11 cellular contexts compared by ENCODE assay signal in the genomic region with DNA sequence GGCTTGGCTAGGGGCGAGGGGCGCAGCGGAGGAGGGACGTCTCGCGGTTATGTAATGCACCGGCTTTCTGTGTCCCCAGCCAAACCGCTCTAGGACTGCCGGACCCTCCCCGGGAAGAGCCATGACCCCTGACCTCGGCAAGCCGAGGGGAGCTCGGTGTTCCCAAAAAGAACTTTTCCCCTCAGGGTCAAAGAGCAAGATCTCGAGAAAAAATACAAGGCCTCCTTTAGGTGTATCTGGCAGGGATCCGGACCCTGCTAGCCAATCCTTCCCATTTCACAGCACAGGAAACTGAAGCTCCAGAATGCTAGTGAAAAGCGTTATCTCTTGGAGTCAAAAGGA. TPM values are rescaled to one million over a fixed set of nuclear protein-coding genes. Genes with fewer than 3 reads are reported as not detected.
DNase-seq lines count a peak whose midpoint lies in the region; ATAC-seq and TF ChIP-seq lines count a peak whose summit lies in the region.
"Had no signal": no experiment of that assay in that cellular context is flagged by ENCODE, and none has a peak within 500 bp of the region (broad histone marks: within the 10 kb centered on the region; RNA-seq: fewer than 3 reads in every experiment).

No MANE protein-coding gene starts in this region.

- H3K4me1 ChIP-seq in esophagus (ENCODE audit: control insufficient read depth in 2 of 2, insufficient read depth in 2 of 2, low read length in 1 of 2) (peaks cover 3 to 5% of the 10 kb centered on the region in 2 donors), mesodermal cell (ENCODE audit: control insufficient read depth, insufficient read depth, low read length, poor library complexity, severe bottlenecking) (no peaks in the 10 kb centered on the region), tibial nerve (peaks cover 0 to 34% (median 7%) of the 10 kb centered on the region in 4 donors), SJCRH30 (no peaks in the 10 kb centered on the region)

- H3K9me3 ChIP-seq in esophagus (ENCODE audit: control insufficient read depth in 2 of 2, insufficient read depth in 1 of 2, low read depth in 1 of 2, low read length in 1 of 2) (no peaks in the 10 kb centered on the region), mesodermal cell (ENCODE audit: control insufficient read depth, low read length) (no peaks in the 10 kb centered on the region), tibial nerve (no peaks in the 10 kb centered on the region), SJCRH30 (replicated peaks) (no peaks in the 10 kb centered on the region)
- H3K9me3 ChIP-seq: adrenal gland had no signal

- no peak for TF ChIP-seq POLR2A in tibial nerve (IDR thresholded peaks at IDR 0.05)

- peaks cover 9% of the 10 kb centered on the region for H3K4me1 Mint-ChIP-seq in activated naive CD4-positive, alpha-beta T cell treated with anti-CD3 and anti-CD28 coated beads, Interleukin-2, amount 50 U/mL, for 24 hours

- H3K27me3 ChIP-seq in esophagus (ENCODE audit: control insufficient read depth in 1 of 2, insufficient read depth in 2 of 2, low read length in 2 of 2) (peaks cover 8 to 17% of the 10 kb centered on the region in 2 donors), tibial nerve (peaks cover 0 to 49% of the 10 kb centered on the region in 2 donors), SJCRH30 (no peaks in the 10 kb centered on the region)

- no peak overlapping the region for H3K27ac Mint-ChIP-seq in activated naive CD4-positive, alpha-beta T cell treated with anti-CD3 and anti-CD28 coated beads, Interleukin-2, amount 50 U/mL, for 24 hours

- ATAC-seq in GM18858 (IDR thresholded peaks at IDR 0.05; ENCODE audit: unreplicated experiment): no peak

- no peak for TF ChIP-seq CTCF in tibial nerve (IDR thresholded peaks at IDR 0.05)

- H3K36me3 ChIP-seq in esophagus (ENCODE audit: control insufficient read depth in 2 of 2, insufficient read depth in 2 of 2, low read length in 1 of 2) (no peaks in the 10 kb centered on the region), mesodermal cell (ENCODE audit: control insufficient read depth, insufficient read depth, low read length) (no peaks in the 10 kb centered on the region), tibial nerve (no peaks in the 10 kb centered on the region), SJCRH30 (no peaks in the 10 kb centered on the region)
- H3K36me3 ChIP-seq: adrenal gland had no signal

- H3K4me3 Mint-ChIP-seq in activated naive CD4-positive, alpha-beta T cell treated with anti-CD3 and anti-CD28 coated beads, Interleukin-2, amount 50 U/mL, for 24 hours: peak overlapping the region; percentile 35

- H3K4me3 ChIP-seq in esophagus (ENCODE audit: low read depth in 1 of 2, low read length in 2 of 2): peak overlapping the region; percentile 3 to 36
- H3K4me3 ChIP-seq in mesodermal cell (ENCODE audit: extremely low read depth, insufficient read depth, low read length, poor library complexity, severe bottlenecking): peak overlapping the region; percentile 41
- peak overlapping the region; percentile 41 to 77 (median 46) for H3K4me3 ChIP-seq in tibial nerve
- no peak overlapping the region for H3K4me3 ChIP-seq in SJCRH30

- H3K27ac ChIP-seq in esophagus (ENCODE audit: low read depth in 2 of 2, low read length in 1 of 2) (no peak overlapping the region), mesodermal cell (ENCODE audit: low read depth, low read length, severe bottlenecking) (no peak overlapping the region), tibial nerve (peak overlapping the region in 3 of 4 donors; percentile 70 to 90 (median 74)), SJCRH30 (no peak overlapping the region)

- no peak for DNase-seq in activated naive CD4-positive, alpha-beta T cell (lab: John Stamatoyannopoulos, UW)
- DNase-seq in tibial nerve (ENCODE audit: low spot score in 2 of 2) (no peak), cerebellar cortex (ENCODE audit: low spot score) (no peak), SJCRH30 (no peak)
- DNase-seq: activated CD4-positive, alpha-beta T cell treated with anti-CD3 and anti-CD28 coated beads for 4 hours; GF-D8 had no signal

- H3K36me3 Mint-ChIP-seq in activated naive CD4-positive, alpha-beta T cell treated with anti-CD3 and anti-CD28 coated beads, Interleukin-2, amount 50 U/mL, for 24 hours: no peaks in the 10 kb centered on the region

- peaks cover 47% of the 10 kb centered on the region for H3K27me3 Mint-ChIP-seq in activated naive CD4-positive, alpha-beta T cell treated with anti-CD3 and anti-CD28 coated beads, Interleukin-2, amount 50 U/mL, for 24 hours

- no peak for TF ChIP-seq EP300 in tibial nerve (IDR thresholded peaks at IDR 0.05)

- no peaks in the 10 kb centered on the region for H3K9me3 Mint-ChIP-seq in activated naive CD4-positive, alpha-beta T cell treated with anti-CD3 and anti-CD28 coated beads, Interleukin-2, amount 50 U/mL, for 24 hours

- 24 to 25% methylated on average over 16 of the region's 16 CpGs for WGBS in esophagus, 2 donors
- WGBS in mesodermal cell (ENCODE audit: insufficient coverage in 2 of 2), 2 experiments: 19 to 34% methylated on average over 9 to 16 of the region's 16 CpGs
- 13 to 23% methylated on average over 11 to 16 of the region's 16 CpGs for WGBS in tibial nerve, 2 donors

RNA-seq across cellular contexts. Expression of a gene that starts 0.6 kb away (rescaled TPM):
- polyA plus RNA-seq in esophagus: under 1 TPM; 0.02 to 0.05 TPM
- polyA plus RNA-seq in mesodermal cell (2013, experiment 1 of 2): 0.52 TPM
- polyA plus RNA-seq in mesodermal cell (2013, experiment 2 of 2): 0.25 TPM
- 10 to 100 TPM; 25.8 to 45.4 (median 42.8) TPM for total RNA-seq in tibial nerve
- 0.15 and 0.18 TPM in 2 replicates for total RNA-seq in SJCRH30 (2014; rRNA removed; shearing (Covaris generic))

Comparison
In these comparisons a context has a peak if more than half of its experiments do, and no peak if none do; other contexts are left out.
1. H3K27ac ChIP-seq: peak in tibial nerve (3 of 4); none in esophagus (0 of 2), mesodermal cell (single experiment) and SJCRH30 (single experiment).
2. RNA of a gene that starts 0.6 kb away (total RNA-seq): 25.8 to 45.4 TPM in tibial nerve; 0.15 to 0.18 TPM in SJCRH30; every median in the first group is over 10 times any median in the second.